In the genomic region with DNA sequence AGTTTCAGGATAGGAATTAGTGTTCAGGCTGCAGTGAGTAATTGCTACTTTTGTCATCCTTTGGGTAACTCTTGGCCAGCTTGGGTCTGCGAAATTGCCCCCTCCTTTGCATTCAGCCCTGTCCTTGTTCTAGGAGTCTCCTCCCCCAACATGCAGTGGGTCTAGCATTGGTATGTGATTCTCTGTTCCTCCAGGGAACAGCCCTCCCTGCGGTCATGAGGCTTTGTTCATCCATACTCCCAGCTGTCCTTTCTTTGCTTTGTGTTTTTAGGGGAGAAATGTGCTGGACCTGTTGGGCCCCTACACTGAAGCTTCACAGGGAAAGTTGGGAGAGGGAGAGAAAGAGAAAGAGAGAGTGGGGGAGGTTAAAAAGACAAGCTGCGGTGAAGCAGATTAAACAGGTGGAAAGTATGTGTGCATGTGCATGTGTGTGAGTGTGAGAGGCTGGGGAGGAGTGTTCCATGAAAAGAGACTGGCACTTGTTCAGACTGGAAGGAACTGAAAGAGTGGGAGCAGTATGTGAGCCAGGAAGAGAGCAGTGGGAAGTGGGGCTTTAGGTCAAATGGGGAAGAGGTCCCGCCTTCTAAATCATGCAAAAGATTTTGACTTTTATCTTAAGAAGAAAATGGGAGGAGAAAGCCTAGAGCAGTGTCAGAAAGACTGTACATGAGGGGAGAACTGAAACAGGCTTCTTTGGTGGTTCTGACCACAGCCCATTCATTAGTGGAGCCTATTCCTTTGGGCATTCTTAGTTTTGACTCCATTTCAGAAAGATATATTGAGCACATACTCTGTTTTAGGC, we compare ENCODE assay signal across 9 cellular contexts. TPM values are rescaled to one million over a fixed set of nuclear protein-coding genes. Genes with fewer than 3 reads are reported as not detected.
A peak's percentile ranks its signal among the peaks of the same experiment; 100 is the strongest.
DNase-seq lines count a peak whose midpoint lies in the region; ATAC-seq, FAIRE-seq and TF ChIP-seq lines count a peak whose summit lies in the region.
"Had no signal": no experiment of that assay in that cellular context is flagged by ENCODE, and none has a peak within 500 bp of the region (broad histone marks: within the 10 kb centered on the region; RNA-seq: fewer than 3 reads in every experiment).

No MANE protein-coding gene starts in this region.

- TF ChIP-seq EP300 in HepG2 (IDR thresholded peaks at IDR 0.05; ENCODE audit: low read depth in 2 of 2, low read length in 2 of 2) (no peak), HepG2 (CRISPR knock-in tag; IDR thresholded peaks at IDR 0.05; ENCODE audit: borderline replicate concordance) (no peak)

- H3K4me2 ChIP-seq in HepG2 (ENCODE audit: low read depth, low read length) (no peak overlapping the region), OCI-LY3 (ENCODE audit: low read length) (peak overlapping the region; percentile 77)

- H3K4me1 ChIP-seq in right lobe of liver (no peaks in the 10 kb centered on the region), HepG2 (ENCODE audit: insufficient read depth, low read length) (0 out of 2 replicates have a peak, but pooled peaks cover 8% of the 10 kb centered on the region), OCI-LY3 (ENCODE audit: low read length) (peaks cover 52% of the 10 kb centered on the region), upper lobe of right lung (peaks cover 6% of the 10 kb centered on the region), foreskin keratinocyte (peaks cover 8% of the 10 kb centered on the region)

- H3K79me2 ChIP-seq in HepG2 (ENCODE audit: insufficient read depth, low read length) (no peaks in the 10 kb centered on the region), OCI-LY3 (ENCODE audit: low read length) (no peaks in the 10 kb centered on the region)

- no peak for TF ChIP-seq RAD21 in HepG2 (CRISPR knock-in tag; IDR thresholded peaks at IDR 0.05)

- ATAC-seq in right lobe of liver (peak in 3 of 4 donors; percentile 27 to 52 (median 44)), HepG2 (no peak), HG02798 (IDR thresholded peaks at IDR 0.05; ENCODE audit: poor library complexity, unreplicated experiment) (peak; percentile 87), upper lobe of right lung (peak; percentile 65), foreskin keratinocyte (no peak)

- TF ChIP-seq POLR2A in right lobe of liver (IDR thresholded peaks at IDR 0.05): no peak
- no peak for TF ChIP-seq POLR2A in HepG2 (IDR thresholded peaks at IDR 0.05; ENCODE audit: insufficient read depth in 1 of 2, low read depth in 2 of 2, low read length in 2 of 2)

- H3K4me3 ChIP-seq in right lobe of liver (no peak overlapping the region), HepG2 (replicated peaks in 1 of 3; ENCODE audit: insufficient read depth in 1 of 3, low read depth in 2 of 3, low read length in 3 of 3) (no peak overlapping the region), OCI-LY3 (ENCODE audit: low read length) (peak overlapping the region; percentile 46), upper lobe of right lung (no peak overlapping the region)

- H3K9ac ChIP-seq in HepG2 (ENCODE audit: insufficient read depth, low read depth, low read length) (no peak overlapping the region), OCI-LY3 (ENCODE audit: low read length) (no peak overlapping the region; the same call in 1 of the 2 replicates)

- H4K20me1 ChIP-seq in HepG2 (ENCODE audit: insufficient read depth, low read length): no peaks in the 10 kb centered on the region
- H4K20me1 ChIP-seq in OCI-LY3 (ENCODE audit: insufficient read depth, low read length): no peaks in the 10 kb centered on the region

- CTCF ChIA-PET in HepG2 (lab: Yijun Ruan, JAX; ENCODE audit: low intra/inter-chr PET ratio, low total read pairs): no interaction called here

- no peak for FAIRE-seq in HepG2 (lab: Jason Lieb, UNC)

- H3K27ac ChIP-seq in right lobe of liver (no peak overlapping the region), HepG2 (ENCODE audit: extremely low read length, insufficient read depth, low read length) (no peak overlapping the region), OCI-LY3 (ENCODE audit: low read length) (peak overlapping the region; percentile 33), upper lobe of right lung (no peak overlapping the region), foreskin keratinocyte (no peak overlapping the region)

- H2AFZ ChIP-seq in HepG2 (ENCODE audit: low read length): no peak overlapping the region
- no peak overlapping the region for H2AFZ ChIP-seq in OCI-LY3 (ENCODE audit: low read depth, low read length)

- BruUV-seq in HepG2 (replicated peaks; lab: Mats Ljungman, UMichigan): no TSS peak

- no peak for TF ChIP-seq CTCF in right lobe of liver (IDR thresholded peaks at IDR 0.05)
- TF ChIP-seq CTCF in HepG2 (CRISPR knock-in tag; IDR thresholded peaks at IDR 0.05): no peak
- no peak for TF ChIP-seq CTCF in OCI-LY3 (IDR thresholded peaks at IDR 0.05; ENCODE audit: low read depth, low read length)
- TF ChIP-seq CTCF in upper lobe of right lung (IDR thresholded peaks at IDR 0.05): no peak
- TF ChIP-seq CTCF in foreskin keratinocyte (conservative IDR thresholded peaks at IDR 0.05): no peak

- POLR2A ChIA-PET in HepG2 (lab: Yijun Ruan, JAX): no interaction called here

- H3K27me3 ChIP-seq in right lobe of liver: no peaks in the 10 kb centered on the region
- H3K27me3 ChIP-seq in HepG2 (ENCODE audit: control insufficient read depth in 1 of 2, insufficient read depth in 2 of 2, low read length in 2 of 2): no peaks in the 10 kb centered on the region; a peak in 1 of 5 replicates
- no peaks in the 10 kb centered on the region for H3K27me3 ChIP-seq in OCI-LY3 (ENCODE audit: low read depth, low read length)
- no peaks in the 10 kb centered on the region for H3K27me3 ChIP-seq in upper lobe of right lung
- H3K27me3 ChIP-seq in foreskin keratinocyte: no peaks in the 10 kb centered on the region

- DNase-seq in right lobe of liver (no peak), HepG2 (ENCODE audit: low spot score) (no peak), upper lobe of right lung (no peak), NCI-H2107 treated with DMSO at 0.1 percent for 48 hours (lab: John Stamatoyannopoulos, UW; ENCODE audit: unreplicated experiment) (no peak), foreskin keratinocyte (no peak)
- DNase-seq in activated CD8-positive, alpha-beta memory T cell treated with anti-CD3 and anti-CD28 coated beads for 24 hours: no peak
- DNase-seq: CD4-positive, CD25-positive, alpha-beta regulatory T cell had no signal

- 74% methylated on average over 4 of the region's 4 CpGs for WGBS in right lobe of liver (ENCODE audit: insufficient coverage, low coverage, low lambda C conversion rate, missing lambda C conversion rate)
- WGBS in HepG2 (ENCODE audit: low lambda C conversion rate): 22% methylated on average over 4 of the region's 4 CpGs

- H3K9me3 ChIP-seq in right lobe of liver (no peaks in the 10 kb centered on the region), HepG2 (ENCODE audit: low read length) (no peaks in the 10 kb centered on the region), OCI-LY3 (ENCODE audit: insufficient read depth, low read length) (no peaks in the 10 kb centered on the region), upper lobe of right lung (no peaks in the 10 kb centered on the region)

- intact Hi-C loops in right lobe of liver (cut with DNase I) (no loop called here), HepG2 (cut with micrococcal nuclease; ENCODE audit: unreplicated experiment) (no loop called here), upper lobe of right lung (cut with DNase I) (no loop called here)

- H3K36me3 ChIP-seq in right lobe of liver (no peaks in the 10 kb centered on the region), HepG2 (replicated peaks in 1 of 2; ENCODE audit: control insufficient read depth in 1 of 2, insufficient read depth in 2 of 2, low read length in 2 of 2) (no peaks in the 10 kb centered on the region), OCI-LY3 (replicated peaks; ENCODE audit: low read depth, low read length) (no peaks in the 10 kb centered on the region), upper lobe of right lung (no peaks in the 10 kb centered on the region)

- in situ Hi-C loops in HepG2 (cut with HindIII; ENCODE audit: extremely low pct_ligation_motif_present, low pct_unique_long_range_greater_than_20kb): loop anchor here (25.0 kb wide), 1 partner anchor 162 kb away; the partner anchor contains the start of gene ENDOD1

TF ChIP-seq in HepG2, 621 proteins besides CTCF, POLR2A, EP300 and RAD21 (continues in another document):
- no peak for TF ChIP-seq TP53 (CRISPR knock-in tag; conservative IDR thresholded peaks at IDR 0.05)

RNA-seq across cellular contexts. Expression of gene SESN3, which starts 17.9 kb away (rescaled TPM):
- total RNA-seq in right lobe of liver (1 to 10 TPM; 2.8 to 8.8 (median 5.5) TPM), HepG2 (2016; rRNA removed; fragmentation: Illumina TruSeq; extraction: Trizol) (0.86 and 1.9 TPM in 2 replicates), upper lobe of right lung (43.5 TPM), foreskin keratinocyte (8.3 and 8.4 TPM in 2 replicates)
- 0.62 and 0.71 TPM in 2 replicates for total RNA-seq in HepG2 (2016; cell fraction: cytosol; rRNA removed; fragmentation: Illumina TruSeq; extraction: Trizol; ENCODE audit: low read depth)
- 1.0 and 1.8 TPM in 2 replicates for total RNA-seq in HepG2 (2016; cell fraction: insoluble cytoplasmic fraction; rRNA removed; fragmentation: Illumina TruSeq; extraction: Trizol)
- 1.7 and 1.9 TPM in 2 replicates for total RNA-seq in HepG2 (2016; cell fraction: membrane; rRNA removed; fragmentation: Illumina TruSeq; extraction: Trizol)
- 1.0 and 1.5 TPM in 2 replicates for total RNA-seq in HepG2 (2016; cell fraction: nucleus; rRNA removed; fragmentation: Illumina TruSeq; extraction: Trizol)
- polyA plus RNA-seq in HepG2 (2011; rRNA removed) (0.26 and 0.53 TPM in 2 replicates), foreskin keratinocyte (1.5 and 1.9 TPM in 2 replicates)
- 0.19 and 0.21 TPM in 2 replicates for polyA plus RNA-seq in HepG2 (2011; cell fraction: cytosol; rRNA removed)
- 0.14 and 0.16 TPM in 2 replicates for polyA plus RNA-seq in HepG2 (2011; cell fraction: nucleus; rRNA removed)
- polyA plus RNA-seq in HepG2 (2012): 0.19 and 0.36 TPM in 2 replicates
- polyA plus RNA-seq in HepG2 (2016; cell fraction: cytosol; fragmentation: Illumina TruSeq; extraction: Trizol; ENCODE audit: low read depth): 0.17 and 0.36 TPM in 2 replicates
- polyA plus RNA-seq in HepG2 (2016; cell fraction: insoluble cytoplasmic fraction; fragmentation: Illumina TruSeq; extraction: Trizol; ENCODE audit: low read depth): 0.96 and 1.2 TPM in 2 replicates
- 0.41 and 0.59 TPM in 2 replicates for polyA plus RNA-seq in HepG2 (2016; cell fraction: membrane; fragmentation: Illumina TruSeq; extraction: Trizol; ENCODE audit: low read depth)
- polyA plus RNA-seq in HepG2 (2016; cell fraction: nucleus; fragmentation: Illumina TruSeq; extraction: Trizol; ENCODE audit: insufficient read depth, low read depth): 0.63 and 0.71 TPM in 2 replicates
- 0.42 and 2.3 TPM in 2 replicates for polyA minus RNA-seq in HepG2 (2011; rRNA and poly(A)+ RNA removed; ENCODE audit: low replicate concordance)
- 0.59 and 0.97 TPM in 2 replicates for polyA minus RNA-seq in HepG2 (2011; cell fraction: cytosol; rRNA and poly(A)+ RNA removed)
- polyA minus RNA-seq in HepG2 (2011; cell fraction: nucleus; rRNA and poly(A)+ RNA removed): 0.62 and 1.3 TPM in 2 replicates

Comparison
In these comparisons a context has a peak if more than half of its experiments do, and no peak if none do; other contexts are left out.
1. ATAC-seq: peak in right lobe of liver (3 of 4), HG02798 (single experiment) and upper lobe of right lung (single experiment); none in HepG2 (single experiment) and foreskin keratinocyte (single experiment).